In genomic region chrX:108000751-108001150, GRCh38 we compare ENCODE assay signal across 14 cellular contexts. TPM values are rescaled to one million over a fixed set of nuclear protein-coding genes. Genes with fewer than 3 reads are reported as not detected.
A peak's percentile ranks its signal among the peaks of the same experiment; 100 is the strongest.
DNase-seq lines count a peak whose midpoint lies in the region; ATAC-seq and TF ChIP-seq lines count a peak whose summit lies in the region.
"Had no signal": no experiment of that assay in that cellular context is flagged by ENCODE, and none has a peak within 500 bp of the region (broad histone marks: within the 10 kb centered on the region; RNA-seq: fewer than 3 reads in every experiment).

No MANE protein-coding gene starts in this region.

- peaks cover 6% of the 10 kb centered on the region for H3K9me3 Mint-ChIP-seq in activated CD4-positive, alpha-beta T cell treated with anti-CD3 and anti-CD28 coated beads for 36 hours (ENCODE audit: low read depth)
- H3K9me3 Mint-ChIP-seq: activated naive CD4-positive, alpha-beta T cell treated with anti-CD3 and anti-CD28 coated beads, Interleukin-2, amount 50 U/mL, for 24 hours had no signal

- no peaks in the 10 kb centered on the region for H3K4me1 Mint-ChIP-seq in activated CD4-positive, alpha-beta T cell treated with anti-CD3 and anti-CD28 coated beads for 36 hours

- POLR2A ChIA-PET in activated CD4-positive, alpha-beta T cell treated with anti-CD3 and anti-CD28 coated beads for 36 hours (lab: Charles Lee) = no interaction called here

- no peak overlapping the region for H3K4me3 Mint-ChIP-seq in activated CD4-positive, alpha-beta T cell treated with anti-CD3 and anti-CD28 coated beads for 36 hours
- H3K4me3 Mint-ChIP-seq: activated naive CD4-positive, alpha-beta T cell treated with anti-CD3 and anti-CD28 coated beads, Interleukin-2, amount 50 U/mL, for 24 hours had no signal

- no peak for TF ChIP-seq POLR2A in NB4 (IDR thresholded peaks at IDR 0.05; ENCODE audit: extremely low read depth, insufficient read length)

- no peaks in the 10 kb centered on the region for H3K36me3 Mint-ChIP-seq in activated CD4-positive, alpha-beta T cell treated with anti-CD3 and anti-CD28 coated beads for 36 hours (ENCODE audit: low read depth)

- H3K4me3 ChIP-seq in NB4 (ENCODE audit: low read depth, low read length) = no peak overlapping the region
- H3K4me3 ChIP-seq: mucosa of descending colon had no signal

- no peak for TF ChIP-seq CTCF in NB4 (IDR thresholded peaks at IDR 0.05; ENCODE audit: low read depth, low read length)

- CTCF ChIA-PET in activated CD4-positive, alpha-beta T cell treated with anti-CD3 and anti-CD28 coated beads for 36 hours (lab: Charles Lee) = interaction anchor here (1.2 to 1.5 kb wide), 2 partner anchors 71 to 73 kb away, joined by 3 to 4 read pairs; no protein-coding TSS in a partner anchor

- H3K27ac Mint-ChIP-seq in activated CD4-positive, alpha-beta T cell treated with anti-CD3 and anti-CD28 coated beads for 36 hours = no peak overlapping the region
- H3K27ac Mint-ChIP-seq: activated naive CD4-positive, alpha-beta T cell treated with anti-CD3 and anti-CD28 coated beads, Interleukin-2, amount 50 U/mL, for 24 hours had no signal

- ATAC-seq in GM21576 (IDR thresholded peaks at IDR 0.05; ENCODE audit: unreplicated experiment) (peak; percentile 12), esophagus mucosa (peak; percentile 96), HG03175 (IDR thresholded peaks at IDR 0.05; ENCODE audit: unreplicated experiment) (no peak)
- no peak for ATAC-seq in activated CD4-positive, alpha-beta T cell treated with anti-CD3 and anti-CD28 coated beads for 36 hours
- ATAC-seq: Right ventricle myocardium inferior had no signal

- intact Hi-C loops in activated CD4-positive, alpha-beta T cell treated with anti-CD3 and anti-CD28 coated beads for 36 hours (cut with DNase I, micrococcal nuclease) = no loop called here

- H3K27me3 Mint-ChIP-seq in activated CD4-positive, alpha-beta T cell treated with anti-CD3 and anti-CD28 coated beads for 36 hours = no peaks in the 10 kb centered on the region
- H3K27me3 Mint-ChIP-seq: activated naive CD4-positive, alpha-beta T cell treated with anti-CD3 and anti-CD28 coated beads, Interleukin-2, amount 50 U/mL, for 24 hours had no signal

- DNase-seq in DMS79 (lab: John Stamatoyannopoulos, UW) (peak; percentile 11), NB4 (ENCODE audit: low read depth) (peak; percentile 7), SKM-1 treated with dmso at 0.1 percent for 144 hours (lab: John Stamatoyannopoulos, UW; ENCODE audit: unreplicated experiment) (no peak), SW 1271 (lab: John Stamatoyannopoulos, UW) (no peak)
- DNase-seq in activated CD4-positive, alpha-beta T cell treated with anti-CD3 and anti-CD28 coated beads for 36 hours = no peak
- DNase-seq: GF-D8; stimulated activated CD4-positive, alpha-beta T cell treated with anti-CD3 and anti-CD28 coated beads, Interleukin-4, amount 100 ng/mL, for 24 hours had no signal

RNA-seq across cellular contexts. Expression of gene TEX13B, which starts 18.6 kb away (rescaled TPM):
- total RNA-seq in esophagus mucosa = not detected
- total RNA-seq in activated CD4-positive, alpha-beta T cell treated with anti-CD3 and anti-CD28 coated beads for 36 hours = not detected
- total RNA-seq: activated CD8-positive, alpha-beta memory T cell treated with anti-CD3 and anti-CD28 coated beads for 36 hours; mucosa of descending colon; Right ventricle myocardium inferior had no signal

RNA-seq across cellular contexts. Expression of gene VSIG1, which starts 44.1 kb away (rescaled TPM):
- 0.48 TPM for total RNA-seq in esophagus mucosa
- total RNA-seq in activated CD4-positive, alpha-beta T cell treated with anti-CD3 and anti-CD28 coated beads for 36 hours = 1 to 10 TPM in 1 of 2 experiments, under 1 TPM in 1; 0.75 to 2.1 TPM
- total RNA-seq: Right ventricle myocardium inferior had no signal

Comparison
In these comparisons a context has a peak if more than half of its experiments do, and no peak if none do; other contexts are left out.
1. DNase-seq: peak in DMS79 (single experiment) and NB4 (single experiment); none in activated CD4-positive, alpha-beta T cell treated with anti-CD3 and anti-CD28 coated beads for 36 hours (single experiment), SKM-1 treated with dmso at 0.1 percent for 144 hours (single experiment) and SW 1271 (0 of 2).
2. ATAC-seq: peak in GM21576 (single experiment) and esophagus mucosa (single experiment); none in activated CD4-positive, alpha-beta T cell treated with anti-CD3 and anti-CD28 coated beads for 36 hours (single experiment) and HG03175 (single experiment).